ENCODE assay signal across 22 cellular contexts in genomic region chr3:35028157-35028556, GRCh38.
"Had no signal": no experiment of that assay in that cellular context is flagged by ENCODE, and none has a peak within 500 bp of the region (broad histone marks: within the 10 kb centered on the region; RNA-seq: fewer than 3 reads in every experiment).

No MANE protein-coding gene starts in this region.

- H3K36me3 ChIP-seq: Peyer's patch, SJCRH30 had no signal

- H3K27ac ChIP-seq: HL-60, PC-9, Peyer's patch, SJCRH30 had no signal

- H3K27me3 ChIP-seq: Peyer's patch, SJCRH30 had no signal

- H3K4me3 ChIP-seq: PC-9, Peyer's patch, SJCRH30 had no signal

- H3K4me2 ChIP-seq: PC-9 had no signal

- DNase-seq: KBM-7, MV-4-11, NCI-H1048, NCI-H1105, NCI-H1417, NCI-H1436 treated with DMSO at 0.1 percent for 48 hours, NCI-H1694, NCI-H1930, NCI-H2081, NCI-H2107, NCI-H2227 treated with DMSO at 0.1 percent for 48 hours, NCI-H524, NCI-H526 treated with DMSO at 0.1 percent for 48 hours, NCI-H748 treated with DMSO at 0.1 percent for 48 hours, OCI-M1, PC-9, Peyer's patch, SHP77 treated with DMSO at 0.1 percent for 48 hours, SJCRH30 had no signal

- ATAC-seq: Right ventricle myocardium inferior, SK-N-SH treated with all-trans-retinoic acid at 6 μM for 48 hours had no signal

- H3K4me1 ChIP-seq: Peyer's patch, SJCRH30 had no signal
